In genomic region chr9:16318516-16319060, GRCh38 we compare ENCODE assay signal across 11 cellular contexts.
"Had no signal": no experiment of that assay in that cellular context is flagged by ENCODE, and none has a peak within 500 bp of the region (broad histone marks: within the 10 kb centered on the region; RNA-seq: fewer than 3 reads in every experiment).

No MANE protein-coding gene starts in this region.

- DNase-seq: activated CD4-positive, alpha-beta memory T cell treated with anti-CD3 and anti-CD28 coated beads for 36 hours; activated CD4-positive, alpha-beta T cell treated with anti-CD3 and anti-CD28 coated beads for 36 hours; activated CD8-positive, alpha-beta memory T cell treated with anti-CD3 and anti-CD28 coated beads, Interleukin-2, amount 10 ng/mL, durations not matched to agents 7 days and 5 days; activated T-cell treated with anti-CD3 and anti-CD28 coated beads, Interleukin-2, amount 50 U/mL, for 24 hours; amniotic stem cell; glutamatergic neuron; stimulated activated CD4-positive, alpha-beta T cell treated with anti-CD3 and anti-CD28 coated beads, Interleukin-2, amount 100 ng/mL, for 48 hours; T-helper 2 cell had no signal

- ATAC-seq: activated CD4-positive, alpha-beta T cell treated with anti-CD3 and anti-CD28 coated beads for 36 hours; activated CD8-positive, alpha-beta memory T cell treated with anti-CD3 and anti-CD28 coated beads, Interleukin-2, amount 10 ng/mL, durations not matched to agents 7 days and 5 days; esophagus mucosa; stimulated activated memory B cell treated with anti-CD40 and anti-IgM and Interleukin-4, amounts not matched to agents 10 μg/mL and 1 μg/mL and 100 μg/mL, for 72 hours had no signal

- H3K9ac ChIP-seq: parathyroid adenoma had no signal

- H3K4me1 ChIP-seq: parathyroid adenoma had no signal

- H2AFZ ChIP-seq: parathyroid adenoma had no signal

- H3K27ac ChIP-seq: parathyroid adenoma had no signal
